11 cellular contexts compared by ENCODE assay signal in genomic region chr5:105506692-105507277, GRCh38.
DNase-seq lines count a peak whose midpoint lies in the region; TF ChIP-seq lines count a peak whose summit lies in the region.
"Had no signal": no experiment of that assay in that cellular context is flagged by ENCODE, and none has a peak within 500 bp of the region (broad histone marks: within the 10 kb centered on the region; RNA-seq: fewer than 3 reads in every experiment).

No MANE protein-coding gene starts in this region.

- DNase-seq in M059J (ENCODE audit: low read depth) (peak; percentile 3), T47D (ENCODE audit: low read depth in 1 of 2, low spot score in 1 of 2) (peak; percentile 45 to 65), neural progenitor cell (ENCODE audit: low spot score) (peak; percentile 55), NCI-H526 treated with DMSO at 0.1 percent for 48 hours (lab: John Stamatoyannopoulos, UW) (no peak), NCI-H1436 treated with DMSO at 0.1 percent for 48 hours (lab: John Stamatoyannopoulos, UW) (no peak), substantia nigra (lab: John Stamatoyannopoulos, UW) (no peak), NCI-H187 treated with DMSO at 0.1 percent for 48 hours (lab: John Stamatoyannopoulos, UW) (no peak)
- DNase-seq: aorta had no signal

- H3K9me3 ChIP-seq in neural progenitor cell (ENCODE audit: low read depth) = no peaks in the 10 kb centered on the region

- H3K36me3 Mint-ChIP-seq in neural progenitor cell = no peaks in the 10 kb centered on the region

- H2AFZ ChIP-seq in neural progenitor cell (replicated peaks) = peak overlapping the region; percentile 19

- H3K4me1 ChIP-seq in neural progenitor cell = peaks cover 17% of the 10 kb centered on the region

- no peaks in the 10 kb centered on the region for H3K27me3 Mint-ChIP-seq in neural progenitor cell (ENCODE audit: insufficient read depth, low read depth)

- H3K27ac ChIP-seq in neural progenitor cell (no peak overlapping the region), substantia nigra (ENCODE audit: low read depth, low read length, poor library complexity, severe bottlenecking) (no peak overlapping the region)

- H3K4me2 ChIP-seq in neural progenitor cell = no peak overlapping the region

- H3F3A ChIP-seq in neural progenitor cell (ENCODE audit: low read depth) = no peaks in the 10 kb centered on the region

- TF ChIP-seq CTCF in GM12874 (IDR thresholded peaks at IDR 0.05; ENCODE audit: insufficient read depth, low read depth, low read length) = 0 out of 2 replicates have a peak, but pooled peaks have one; percentile 21
- TF ChIP-seq CTCF in neural progenitor cell (IDR thresholded peaks at IDR 0.05) = peak; percentile 64

- H3K79me2 ChIP-seq in neural progenitor cell (ENCODE audit: low read depth) = no peaks in the 10 kb centered on the region

- in situ Hi-C loops in T47D (cut with HindIII; ENCODE audit: low pct_unique_long_range_greater_than_20kb, low sequenced_read_pairs) = no loop called here

- H3K4me3 ChIP-seq in neural progenitor cell = no peak overlapping the region
- H3K4me3 ChIP-seq: lung had no signal

- H3K27me3 ChIP-seq in neural progenitor cell = no peaks in the 10 kb centered on the region

- peaks cover 14% of the 10 kb centered on the region for H3K4me1 Mint-ChIP-seq in neural progenitor cell

- H3K36me3 ChIP-seq in neural progenitor cell = no peaks in the 10 kb centered on the region

- H3K9ac ChIP-seq in neural progenitor cell = no peak overlapping the region

- no peak overlapping the region for H3K4me3 Mint-ChIP-seq in neural progenitor cell
- H3K4me3 Mint-ChIP-seq: T-helper 2 cell treated with Interferon-gamma antibody and Interleukin-4, amounts not matched to agents 5 μg/mL and 100 μg/mL, for 36 hours had no signal

- no peaks in the 10 kb centered on the region for H3K9me3 Mint-ChIP-seq in neural progenitor cell

- no peaks in the 10 kb centered on the region for H4K20me1 ChIP-seq in neural progenitor cell (ENCODE audit: low read depth)

- no peak overlapping the region for H3K27ac Mint-ChIP-seq in neural progenitor cell
- H3K27ac Mint-ChIP-seq: T-helper 2 cell treated with Interferon-gamma antibody and Interleukin-4, amounts not matched to agents 5 μg/mL and 100 μg/mL, for 36 hours had no signal

Comparison
In these comparisons a context has a peak if more than half of its experiments do, and no peak if none do; other contexts are left out.
1. DNase-seq: peak in M059J (single experiment), T47D (2 of 2) and neural progenitor cell (single experiment); none in NCI-H526 treated with DMSO at 0.1 percent for 48 hours (single experiment), NCI-H1436 treated with DMSO at 0.1 percent for 48 hours (single experiment), substantia nigra (0 of 49) and NCI-H187 treated with DMSO at 0.1 percent for 48 hours (single experiment).